ENCODE assay signal across 2 cellular contexts in genomic region chr22:46378499-46379300, GRCh38.
TF ChIP-seq lines count a peak whose summit lies in the region.

No MANE protein-coding gene starts in this region.

TF ChIP-seq in WTC11, 78 proteins besides CTCF, POLR2A, EP300 and RAD21 (continued from another document):
- TF ChIP-seq ZNF512 (CRISPR knock-in tag; IDR thresholded peaks at IDR 0.05; ENCODE audit: borderline replicate concordance) (no peak), NR3C1 (CRISPR knock-in tag; conservative IDR thresholded peaks at IDR 0.05; ENCODE audit: low read depth) (no peak), ZNF281 (CRISPR knock-in tag; IDR thresholded peaks at IDR 0.05) (no peak), GTF2I (CRISPR knock-in tag; conservative IDR thresholded peaks at IDR 0.05) (no peak), TCF7 (CRISPR knock-in tag; IDR thresholded peaks at IDR 0.05; ENCODE audit: low read depth) (no peak), SP1 (CRISPR knock-in tag; conservative IDR thresholded peaks at IDR 0.05) (no peak), AFF4 (CRISPR knock-in tag; IDR thresholded peaks at IDR 0.05; ENCODE audit: borderline replicate concordance) (no peak)

TF ChIP-seq in HepG2, 621 proteins besides CTCF, POLR2A, EP300 and RAD21 (continued from another document):
- TF ChIP-seq ZNF841 (CRISPR knock-in tag; IDR thresholded peaks at IDR 0.05; ENCODE audit: borderline replicate concordance) (no peak), RNF219 (CRISPR knock-in tag; IDR thresholded peaks at IDR 0.05) (no peak), HOXD1 (CRISPR knock-in tag; IDR thresholded peaks at IDR 0.05) (0 out of 2 replicates have a peak, but pooled peaks have one; percentile 30), SP4 (CRISPR knock-in tag; IDR thresholded peaks at IDR 0.05) (peak; percentile 1; the same call in 1 of the 2 replicates), ZBTB20 (CRISPR knock-in tag; IDR thresholded peaks at IDR 0.05; ENCODE audit: borderline replicate concordance, low read depth) (peak; percentile 53; the same call in 1 of the 2 replicates), FOXJ3 (CRISPR knock-in tag; IDR thresholded peaks at IDR 0.05; ENCODE audit: borderline replicate concordance) (0 out of 2 replicates have a peak, but pooled peaks have one; percentile 30), ZNF790 (CRISPR knock-in tag; IDR thresholded peaks at IDR 0.05; ENCODE audit: borderline replicate concordance) (no peak), ELF4 (CRISPR knock-in tag; IDR thresholded peaks at IDR 0.05; ENCODE audit: borderline replicate concordance) (no peak), MAFK (conservative IDR thresholded peaks at IDR 0.05 in 1 of 2, IDR thresholded peaks at IDR 0.05 in 1 of 2; ENCODE audit: low read length in 2 of 2) (no peak), SALL2 (CRISPR knock-in tag; IDR thresholded peaks at IDR 0.05) (0 out of 2 replicates have a peak, but pooled peaks have one; percentile 51), HIC2 (CRISPR knock-in tag; IDR thresholded peaks at IDR 0.05; ENCODE audit: low read depth) (0 out of 2 replicates have a peak, but pooled peaks have one; percentile 41), TCF7 (IDR thresholded peaks at IDR 0.05; ENCODE audit: low read depth) (peak; percentile 46; the same call in 1 of the 2 replicates), MYC (CRISPR knock-in tag; IDR thresholded peaks at IDR 0.05; ENCODE audit: borderline replicate concordance) (peak; percentile 27; the same call in 1 of the 2 replicates), ZNF800 (CRISPR knock-in tag; IDR thresholded peaks at IDR 0.05) (0 out of 2 replicates have a peak, but pooled peaks have one; percentile 13), AGO2 (optimal IDR thresholded peaks at IDR 0.05; ENCODE audit: low read depth, low read length) (peak; percentile 55), HNRNPL (IDR thresholded peaks at IDR 0.05; ENCODE audit: low read depth, low read length) (peak; percentile 92; the same call in 1 of the 2 replicates), RFXAP (CRISPR knock-in tag; IDR thresholded peaks at IDR 0.05; ENCODE audit: borderline replicate concordance) (0 out of 2 replicates have a peak, but pooled peaks have one; percentile 41), SSRP1 (CRISPR knock-in tag; IDR thresholded peaks at IDR 0.05) (no peak), FOXC1 (CRISPR knock-in tag; IDR thresholded peaks at IDR 0.05; ENCODE audit: borderline replicate concordance) (0 out of 2 replicates have a peak, but pooled peaks have one; percentile 35), NFATC3 (CRISPR knock-in tag; IDR thresholded peaks at IDR 0.05) (no peak), ZNF263 (CRISPR knock-in tag; IDR thresholded peaks at IDR 0.05) (peak; percentile 50; the same call in 1 of the 2 replicates), MED13 (CRISPR knock-in tag; IDR thresholded peaks at IDR 0.05) (0 out of 2 replicates have a peak, but pooled peaks have one; percentile 42), SAP130 (CRISPR knock-in tag; IDR thresholded peaks at IDR 0.05; ENCODE audit: low read depth) (0 out of 2 replicates have a peak, but pooled peaks have one; percentile 4), PCBP1 (IDR thresholded peaks at IDR 0.05; ENCODE audit: borderline replicate concordance, low read depth, low read length) (0 out of 2 replicates have a peak, but pooled peaks have one; percentile 52), TARDBP (CRISPR knock-in tag; IDR thresholded peaks at IDR 0.05) (0 out of 2 replicates have a peak, but pooled peaks have one; percentile 2), ERF (CRISPR knock-in tag; IDR thresholded peaks at IDR 0.05) (peak; percentile 9; the same call in 1 of the 2 replicates), NR2F6 (IDR thresholded peaks at IDR 0.05) (no peak), NR2F6 (CRISPR knock-in tag; IDR thresholded peaks at IDR 0.05) (0 out of 2 replicates have a peak, but pooled peaks have one; percentile 4), FOXO4 (CRISPR knock-in tag; conservative IDR thresholded peaks at IDR 0.05) (no peak), FOSL2 (CRISPR knock-in tag; IDR thresholded peaks at IDR 0.05) (0 out of 2 replicates have a peak, but pooled peaks have one; percentile 10), HNRNPLL (IDR thresholded peaks at IDR 0.05; ENCODE audit: low read depth, low read length, poor library complexity, severe bottlenecking) (peak; percentile 26), UBTF (CRISPR knock-in tag; IDR thresholded peaks at IDR 0.05) (peak; percentile 2; the same call in 1 of the 2 replicates), HOXA5 (CRISPR knock-in tag; IDR thresholded peaks at IDR 0.05) (0 out of 2 replicates have a peak, but pooled peaks have one; percentile 31), ZFY (CRISPR knock-in tag; IDR thresholded peaks at IDR 0.05) (0 out of 2 replicates have a peak, but pooled peaks have one; percentile 34), NCOR1 (IDR thresholded peaks at IDR 0.05; ENCODE audit: borderline replicate concordance, low read length) (no peak), ZNF766 (CRISPR knock-in tag; IDR thresholded peaks at IDR 0.05; ENCODE audit: borderline replicate concordance) (0 out of 2 replicates have a peak, but pooled peaks have one; percentile 33), NFIC (IDR thresholded peaks at IDR 0.05; ENCODE audit: low read length) (peak; percentile 48; the same call in 1 of the 2 replicates), ZNF670 (CRISPR knock-in tag; IDR thresholded peaks at IDR 0.05; ENCODE audit: borderline replicate concordance) (no peak), MTF2 (CRISPR knock-in tag; IDR thresholded peaks at IDR 0.05; ENCODE audit: borderline replicate concordance) (peak; percentile 42; the same call in 1 of the 2 replicates), CEBPG (CRISPR knock-in tag; IDR thresholded peaks at IDR 0.05) (peak; percentile 69), RBFOX2 (IDR thresholded peaks at IDR 0.05; ENCODE audit: low read depth, low read length) (peak; percentile 41), ZNF580 (CRISPR knock-in tag; IDR thresholded peaks at IDR 0.05; ENCODE audit: borderline replicate concordance, low read depth) (no peak), ZNF142 (CRISPR knock-in tag; IDR thresholded peaks at IDR 0.05) (0 out of 2 replicates have a peak, but pooled peaks have one; percentile 31), RBM39 (IDR thresholded peaks at IDR 0.05; ENCODE audit: low read depth, low read length, poor library complexity, severe bottlenecking) (peak; percentile 23), KDM2A (CRISPR knock-in tag; IDR thresholded peaks at IDR 0.05; ENCODE audit: borderline replicate concordance, low read depth) (peak; percentile 13)
